Comparison of ENCODE assay signal across 8 cellular contexts in the genomic region with DNA sequence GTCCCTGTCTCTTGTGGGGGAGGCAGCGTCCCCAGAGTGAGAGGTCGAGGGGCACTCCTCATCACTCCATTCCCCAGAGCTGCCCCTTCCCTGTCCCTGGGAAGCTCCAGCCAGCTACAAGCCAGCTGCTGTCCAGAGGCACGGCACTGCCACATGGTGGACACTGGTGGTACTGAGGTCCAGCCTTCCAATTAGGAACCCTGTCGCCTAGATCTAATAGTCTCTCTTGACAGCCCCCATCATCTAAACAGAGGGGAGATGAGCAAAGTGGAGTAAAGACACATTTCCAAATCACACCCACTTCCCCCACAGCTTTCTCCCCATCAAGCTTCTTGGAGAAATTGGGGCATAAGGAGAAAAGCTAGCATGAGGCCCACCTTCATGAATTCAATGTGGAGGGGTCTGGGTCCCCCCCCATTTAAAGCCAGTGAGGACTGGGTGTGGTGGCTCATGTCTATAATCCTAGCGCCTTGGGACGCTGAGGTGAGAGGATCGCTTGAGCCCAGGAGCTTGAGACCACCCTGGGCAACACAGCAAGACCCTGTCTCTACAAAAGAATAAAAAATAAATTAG. TPM values are rescaled to one million over a fixed set of nuclear protein-coding genes. Genes with fewer than 3 reads are reported as not detected.
DNase-seq lines count a peak whose midpoint lies in the region; ATAC-seq and TF ChIP-seq lines count a peak whose summit lies in the region.

No MANE protein-coding gene starts in this region.

- H3K27ac ChIP-seq in 22Rv1 (no peak overlapping the region), KMS-11 (no peak overlapping the region), Peyer's patch (no peak overlapping the region), hepatocyte (peak overlapping the region; percentile 87)

- H3K36me3 ChIP-seq in KMS-11 (ENCODE audit: insufficient read depth), result no peaks in the 10 kb centered on the region
- no peaks in the 10 kb centered on the region for H3K36me3 ChIP-seq in Peyer's patch
- H3K36me3 ChIP-seq in hepatocyte (replicated peaks; ENCODE audit: insufficient read depth, low read depth), result no peaks in the 10 kb centered on the region

- DNase-seq in Peyer's patch, result peak; percentile 67 to 88 (median 82)
- DNase-seq in anterior cingulate cortex (lab: John Stamatoyannopoulos, UW), result peak in 55 of 58 donors; percentile 15 to 85 (median 60)
- peak; percentile 90 for DNase-seq in hepatocyte (ENCODE audit: low spot score)
- DNase-seq in retina, result peak; percentile 82

- H3K4me2 ChIP-seq in KMS-11, result peak overlapping the region; percentile 10; the same call in 1 of the 2 replicates
- H3K4me2 ChIP-seq in hepatocyte, result no peak overlapping the region

- 34% methylated on average over 7 of the region's 7 CpGs for WGBS in hepatocyte (ENCODE audit: low lambda C conversion rate, missing lambda C conversion rate)

- no peak overlapping the region for H3K9ac ChIP-seq in KMS-11

- TF ChIP-seq CTCF in 22Rv1 (IDR thresholded peaks at IDR 0.05) (peak; percentile 99), GM12873 (IDR thresholded peaks at IDR 0.05; ENCODE audit: insufficient read depth, low read depth, low read length, missing control alignments) (peak; percentile 95), KMS-11 (conservative IDR thresholded peaks at IDR 0.05; ENCODE audit: low read depth, low read length) (peak; percentile 99), Peyer's patch (IDR thresholded peaks at IDR 0.05) (peak; percentile 73 to 93 (median 87)), hepatocyte (IDR thresholded peaks at IDR 0.05; ENCODE audit: poor library complexity) (peak; percentile 92)

- H3K9me3 ChIP-seq in Peyer's patch (no peaks in the 10 kb centered on the region), hepatocyte (ENCODE audit: low read depth) (no peaks in the 10 kb centered on the region)

- no peak for ATAC-seq in GM19395 (IDR thresholded peaks at IDR 0.05; ENCODE audit: unreplicated experiment)

- H3K4me3 ChIP-seq in KMS-11 (IDR thresholded peaks at IDR 0.05; ENCODE audit: insufficient read depth, low read depth, low read length) (no peak overlapping the region), Peyer's patch (no peak overlapping the region), hepatocyte (no peak overlapping the region)

- H3K9me2 ChIP-seq in hepatocyte (replicated peaks; ENCODE audit: insufficient read depth), result no peaks in the 10 kb centered on the region

- H3K79me2 ChIP-seq in KMS-11 (ENCODE audit: insufficient read depth, low read depth) (no peaks in the 10 kb centered on the region), hepatocyte (no peaks in the 10 kb centered on the region)

- peak overlapping the region; percentile 35; the same call in 1 of the 2 replicates for H2AFZ ChIP-seq in KMS-11 (ENCODE audit: low read depth)
- no peak overlapping the region for H2AFZ ChIP-seq in hepatocyte

- H3K4me1 ChIP-seq in KMS-11 (ENCODE audit: low read depth, poor library complexity, severe bottlenecking), result peaks cover 56% of the 10 kb centered on the region
- H3K4me1 ChIP-seq in Peyer's patch, result peaks cover 0 to 18% (median 0%) of the 10 kb centered on the region in 4 donors
- H3K4me1 ChIP-seq in hepatocyte (ENCODE audit: insufficient read depth), result peaks cover 42% of the 10 kb centered on the region

- H3K27me3 ChIP-seq in KMS-11 (ENCODE audit: insufficient read depth, low read depth), result no peaks in the 10 kb centered on the region
- H3K27me3 ChIP-seq in Peyer's patch, result no peaks in the 10 kb centered on the region
- H3K27me3 ChIP-seq in hepatocyte, result no peaks in the 10 kb centered on the region

- TF ChIP-seq POLR2A in Peyer's patch (IDR thresholded peaks at IDR 0.05), result no peak

- H4K20me1 ChIP-seq in KMS-11 (ENCODE audit: insufficient read depth), result no peaks in the 10 kb centered on the region
- H4K20me1 ChIP-seq in hepatocyte (ENCODE audit: insufficient read depth, poor library complexity, severe bottlenecking), result no peaks in the 10 kb centered on the region

RNA-seq across cellular contexts. Expression of gene INHBE, which starts 2.1 kb away (rescaled TPM):
- total RNA-seq in Peyer's patch (not detected), hepatocyte (44.2 and 45.9 TPM in 2 replicates)
- 6.1 and 15.1 TPM in 2 replicates for polyA plus RNA-seq in hepatocyte

RNA-seq across cellular contexts. Expression of gene GLI1, which starts 6.6 kb away (rescaled TPM):
- 1 to 10 TPM in 2 of 4 donors, under 1 TPM in 2; 0.67 to 2.1 (median 1.3) TPM for total RNA-seq in Peyer's patch
- total RNA-seq in hepatocyte, result 5.9 and 7.6 TPM in 2 replicates
- polyA plus RNA-seq in hepatocyte, result 5.1 and 6.0 TPM in 2 replicates

RNA-seq across cellular contexts. Expression of gene INHBC, which starts 18.4 kb away (rescaled TPM):
- not detected for total RNA-seq in Peyer's patch
- total RNA-seq in hepatocyte, result 1.3 and 1.8 TPM in 2 replicates
- polyA plus RNA-seq in hepatocyte, result 1.5 and 3.4 TPM in 2 replicates

RNA-seq across cellular contexts. Expression of gene R3HDM2, which starts 22.2 kb away (rescaled TPM):
- total RNA-seq in Peyer's patch (100 to 1,000 TPM in 1 of 4 donors, 10 to 100 TPM in 3; 23.1 to 145 (median 54.8) TPM), hepatocyte (22.8 and 28.7 TPM in 2 replicates)
- 13.4 and 17.1 TPM in 2 replicates for polyA plus RNA-seq in hepatocyte

RNA-seq across cellular contexts. Expression of gene ARHGAP9, which starts 26.6 kb away (rescaled TPM):
- total RNA-seq in Peyer's patch (100 to 1,000 TPM in 1 of 4 donors, 10 to 100 TPM in 3; 16.5 to 220 (median 28.2) TPM), hepatocyte (0.44 and 2.0 TPM in 2 replicates)
- polyA plus RNA-seq in hepatocyte, result 2.2 and 3.6 TPM in 2 replicates

Comparison
In these comparisons a context has a peak if more than half of its experiments do, and no peak if none do; other contexts are left out.
1. RNA of gene INHBE, which starts 2.1 kb away (total RNA-seq): 44.2 to 45.9 TPM in hepatocyte; not detected in Peyer's patch; every median in the first group is over 10 times any median in the second.
2. Peak in every context shown above with its lines, with median percentiles within 50 percentile points of each other: CTCF ChIP-seq and DNase-seq.